Comparison of ENCODE assay signal across 8 cellular contexts in the genomic region with DNA sequence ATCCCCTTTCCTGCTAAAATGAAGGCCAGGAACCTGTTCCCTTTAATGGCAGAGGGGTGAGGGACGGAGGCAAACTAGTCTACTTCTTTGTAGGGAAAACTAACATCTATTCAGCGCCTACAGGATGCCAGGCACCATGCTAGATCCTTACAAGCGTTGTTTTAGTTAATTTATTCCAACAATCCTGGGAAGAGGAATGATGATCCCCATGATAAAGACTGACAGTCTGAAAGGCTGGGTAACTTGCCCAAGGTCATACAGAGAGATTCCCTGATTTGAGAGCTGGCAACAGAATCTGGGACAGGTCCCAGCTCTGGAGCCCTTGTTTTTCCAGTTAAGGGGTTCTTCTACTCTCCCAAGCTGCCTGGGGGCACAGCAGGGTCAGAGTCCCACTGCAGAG. TPM values are rescaled to one million over a fixed set of nuclear protein-coding genes. Genes with fewer than 3 reads are reported as not detected.
DNase-seq lines count a peak whose midpoint lies in the region; ATAC-seq, FAIRE-seq and TF ChIP-seq lines count a peak whose summit lies in the region.

No MANE protein-coding gene starts in this region.

- H3K4me1 ChIP-seq in PC-3 (ENCODE audit: insufficient read depth, low read length) (peaks cover 48% of the 10 kb centered on the region), gastrocnemius medialis (peaks cover 23 to 25% of the 10 kb centered on the region in 2 donors)

- peak overlapping the region; percentile 97 for H3K4me2 ChIP-seq in PC-3 (ENCODE audit: low read length)

- H3K4me3 ChIP-seq in GM12875 (ENCODE audit: low read depth, low read length) (peak overlapping the region; percentile 19), PC-3 (ENCODE audit: low read length) (peak overlapping the region; percentile 71), gastrocnemius medialis (peak overlapping the region; percentile 50 to 68 (median 56))

- peak overlapping the region; percentile 39 for H3K9ac ChIP-seq in PC-3 (ENCODE audit: low read length)

- H2AFZ ChIP-seq in PC-3 (ENCODE audit: low read length) = peak overlapping the region; percentile 82

- intact Hi-C loops in PC-3 (cut with micrococcal nuclease) (no loop called here), gastrocnemius medialis (cut with DNase I; ENCODE audit: low total_unique reads) (loop anchor here (5.0 kb wide), 1 partner anchor 109 kb away; a partner anchor contains a TSS)

- no peak for FAIRE-seq in urothelium cell line (lab: Jason Lieb, UNC)

- no peaks in the 10 kb centered on the region for H3F3A ChIP-seq in PC-3 (ENCODE audit: low read length, unreplicated experiment)

- H3K9me3 ChIP-seq in PC-3 (ENCODE audit: low read length) (no peaks in the 10 kb centered on the region), gastrocnemius medialis (no peaks in the 10 kb centered on the region)

- TF ChIP-seq CTCF in GM12875 (IDR thresholded peaks at IDR 0.05; ENCODE audit: borderline replicate concordance, insufficient read depth, low read depth, low read length) = no peak
- no peak for TF ChIP-seq CTCF in PC-3 (conservative IDR thresholded peaks at IDR 0.05; ENCODE audit: low read depth, low read length)
- TF ChIP-seq CTCF in gastrocnemius medialis (IDR thresholded peaks at IDR 0.05 in 4 of 5, conservative IDR thresholded peaks at IDR 0.05 in 1 of 5) = no peak

- no peaks in the 10 kb centered on the region for H3K27me3 ChIP-seq in PC-3 (ENCODE audit: low read length)
- H3K27me3 ChIP-seq in gastrocnemius medialis = peaks cover 0 to 7% (median 5%) of the 10 kb centered on the region in 3 donors

- peaks cover 15% of the 10 kb centered on the region for H3K79me2 ChIP-seq in PC-3 (ENCODE audit: low read length)

- H3K27ac ChIP-seq in PC-3 (ENCODE audit: low read length) (no peak overlapping the region), epithelial cell of prostate (peak overlapping the region; percentile 71), gastrocnemius medialis (peak overlapping the region in 1 of 4 donors; percentile 52)

- no peaks in the 10 kb centered on the region for H3K36me3 ChIP-seq in PC-3 (ENCODE audit: low read depth, low read length)
- H3K36me3 ChIP-seq in gastrocnemius medialis = no peaks in the 10 kb centered on the region

- CTCF ChIA-PET in PC-3 (lab: Charles Lee) = interaction anchor here (0.9 to 1.9 kb wide), 3 partner anchors 8 to 107 kb away, joined by 3 to 13 read pairs (median 10); no protein-coding TSS in a partner anchor

- BruUV-seq in PC-3 (replicated peaks; lab: Mats Ljungman, UMichigan) = TSS peak; percentile 37

- in situ Hi-C loops in gastrocnemius medialis (cut with MboI; ENCODE audit: low sequenced_read_pairs in 4 of 4) (no loop called here), KBM-7 (cut with MboI; ENCODE audit: low pct_unique_long_range_greater_than_20kb, low sequenced_read_pairs) (no loop called here)

- ATAC-seq in PC-3 (no peak), gastrocnemius medialis (peak in 1 of 2 donors; percentile 6)

- TF ChIP-seq POLR2A in gastrocnemius medialis (IDR thresholded peaks at IDR 0.05) = no peak

- POLR2A ChIA-PET in PC-3 (lab: Charles Lee; ENCODE audit: unreplicated experiment) = no interaction called here

- H3K9me2 ChIP-seq in PC-3 (replicated peaks; ENCODE audit: low read length) = no peaks in the 10 kb centered on the region

- no peaks in the 10 kb centered on the region for H4K20me1 ChIP-seq in PC-3 (ENCODE audit: low read length)

- DNase-seq in PC-3 = no peak
- no peak for DNase-seq in epithelial cell of prostate (ENCODE audit: low read depth, low spot score)
- no peak for DNase-seq in gastrocnemius medialis
- DNase-seq in KBM-7 = no peak
- no peak for DNase-seq in foreskin melanocyte
- DNase-seq in urothelium cell line (ENCODE audit: low spot score) = no peak
- DNase-seq in GF-D8 (lab: John Stamatoyannopoulos, UW) = no peak

RNA-seq across cellular contexts. Expression of a gene that starts 0.7 kb away (rescaled TPM):
- total RNA-seq in PC-3 (2014; rRNA removed) = 7.0 and 8.3 TPM in 2 replicates
- total RNA-seq in gastrocnemius medialis = under 1 TPM in 1 of 4 donors, not detected in 3; 0.40 TPM

RNA-seq across cellular contexts. Expression of a gene that starts 27.6 kb away (rescaled TPM):
- total RNA-seq in PC-3 (2014; rRNA removed) (77.7 and 92.5 TPM in 2 replicates), gastrocnemius medialis (100 to 1,000 TPM in 1 of 4 donors, 10 to 100 TPM in 3; 67.9 to 124 (median 83.0) TPM)

RNA-seq across cellular contexts. Expression of a gene that starts 47.7 kb away (rescaled TPM):
- total RNA-seq in PC-3 (2014; rRNA removed) (12.8 and 17.0 TPM in 2 replicates), gastrocnemius medialis (100 to 1,000 TPM in 2 of 4 donors, 10 to 100 TPM in 2; 55.5 to 129 (median 93.2) TPM)

Comparison
In these comparisons a context has a peak if more than half of its experiments do, and no peak if none do; other contexts are left out.
1. H3K4me3 ChIP-seq: peak in every context shown above with its lines; median percentile 71 in PC-3; 56 in gastrocnemius medialis; 19 in GM12875.